Comparison of ENCODE assay signal across 1 cellular context in the genomic region with DNA sequence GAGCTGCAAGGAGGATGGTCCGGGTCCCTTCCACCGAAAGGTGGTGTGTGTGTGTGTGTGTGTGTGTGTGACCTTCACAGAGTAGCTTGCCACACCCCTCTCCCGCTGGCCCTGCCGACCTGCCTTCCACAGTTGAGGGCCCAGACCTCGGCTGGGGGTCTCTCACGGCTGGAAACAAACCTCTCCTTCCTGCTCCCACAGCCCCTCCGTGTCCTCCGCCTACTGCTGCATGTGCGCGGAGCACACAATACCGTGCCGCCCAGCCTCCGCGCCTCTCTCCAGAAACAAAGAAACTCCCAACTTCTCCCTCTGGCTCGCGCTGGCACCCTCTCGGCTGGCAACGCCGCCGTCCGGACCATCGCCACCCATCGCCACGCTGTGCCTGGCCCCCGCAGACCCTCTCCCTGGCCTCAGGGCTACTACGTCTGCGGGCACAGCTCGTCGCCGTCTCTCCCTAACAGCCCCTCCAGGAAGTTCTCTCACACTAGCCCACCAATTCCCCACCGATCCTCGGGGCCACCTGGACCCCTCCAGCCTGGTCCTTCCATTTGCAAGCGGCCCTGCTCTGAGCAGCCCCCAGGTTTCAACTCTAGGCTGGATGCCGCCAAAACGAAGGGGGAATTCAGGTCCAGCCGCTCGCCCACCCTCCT.
TF ChIP-seq lines count a peak whose summit lies in the region.

No MANE protein-coding gene starts in this region.

TF ChIP-seq in neural cell, 6 proteins besides CTCF, POLR2A, EP300 and RAD21 (continued from another document):
- TF ChIP-seq, protein P1, sequence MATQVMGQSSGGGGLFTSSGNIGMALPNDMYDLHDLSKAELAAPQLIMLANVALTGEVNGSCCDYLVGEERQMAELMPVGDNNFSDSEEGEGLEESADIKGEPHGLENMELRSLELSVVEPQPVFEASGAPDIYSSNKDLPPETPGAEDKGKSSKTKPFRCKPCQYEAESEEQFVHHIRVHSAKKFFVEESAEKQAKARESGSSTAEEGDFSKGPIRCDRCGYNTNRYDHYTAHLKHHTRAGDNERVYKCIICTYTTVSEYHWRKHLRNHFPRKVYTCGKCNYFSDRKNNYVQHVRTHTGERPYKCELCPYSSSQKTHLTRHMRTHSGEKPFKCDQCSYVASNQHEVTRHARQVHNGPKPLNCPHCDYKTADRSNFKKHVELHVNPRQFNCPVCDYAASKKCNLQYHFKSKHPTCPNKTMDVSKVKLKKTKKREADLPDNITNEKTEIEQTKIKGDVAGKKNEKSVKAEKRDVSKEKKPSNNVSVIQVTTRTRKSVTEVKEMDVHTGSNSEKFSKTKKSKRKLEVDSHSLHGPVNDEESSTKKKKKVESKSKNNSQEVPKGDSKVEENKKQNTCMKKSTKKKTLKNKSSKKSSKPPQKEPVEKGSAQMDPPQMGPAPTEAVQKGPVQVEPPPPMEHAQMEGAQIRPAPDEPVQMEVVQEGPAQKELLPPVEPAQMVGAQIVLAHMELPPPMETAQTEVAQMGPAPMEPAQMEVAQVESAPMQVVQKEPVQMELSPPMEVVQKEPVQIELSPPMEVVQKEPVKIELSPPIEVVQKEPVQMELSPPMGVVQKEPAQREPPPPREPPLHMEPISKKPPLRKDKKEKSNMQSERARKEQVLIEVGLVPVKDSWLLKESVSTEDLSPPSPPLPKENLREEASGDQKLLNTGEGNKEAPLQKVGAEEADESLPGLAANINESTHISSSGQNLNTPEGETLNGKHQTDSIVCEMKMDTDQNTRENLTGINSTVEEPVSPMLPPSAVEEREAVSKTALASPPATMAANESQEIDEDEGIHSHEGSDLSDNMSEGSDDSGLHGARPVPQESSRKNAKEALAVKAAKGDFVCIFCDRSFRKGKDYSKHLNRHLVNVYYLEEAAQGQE (IDR thresholded peaks at IDR 0.05; ENCODE audit: borderline replicate concordance), result no peak
- TF ChIP-seq EZH2 (IDR thresholded peaks at IDR 0.05; ENCODE audit: borderline replicate concordance, insufficient read depth, low read length, poor library complexity, severe bottlenecking), result no peak
